In the genomic region with DNA sequence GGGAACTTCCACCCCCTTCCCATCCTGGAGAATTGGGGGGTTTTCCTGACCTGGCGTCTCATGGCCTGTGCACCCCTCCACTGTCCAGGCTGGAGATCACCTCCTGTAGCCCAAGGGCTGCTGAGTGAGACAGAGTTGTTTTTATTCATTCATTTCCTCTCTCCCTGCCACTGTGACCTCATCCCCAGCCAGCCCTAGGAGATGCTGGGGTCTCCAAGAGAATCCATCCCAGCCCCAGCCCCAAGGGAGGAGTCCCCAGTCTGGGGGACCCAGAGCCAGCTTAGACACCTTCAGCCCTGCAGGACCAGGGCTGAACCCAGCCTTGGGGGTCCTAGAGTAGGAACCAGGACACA, we compare ENCODE assay signal across 12 cellular contexts. TPM values are rescaled to one million over a fixed set of nuclear protein-coding genes. Genes with fewer than 3 reads are reported as not detected.
DNase-seq lines count a peak whose midpoint lies in the region; ATAC-seq and TF ChIP-seq lines count a peak whose summit lies in the region.
"Had no signal": no experiment of that assay in that cellular context is flagged by ENCODE, and none has a peak within 500 bp of the region (broad histone marks: within the 10 kb centered on the region; RNA-seq: fewer than 3 reads in every experiment).

No MANE protein-coding gene starts in this region.

- no peak overlapping the region for H3K4me3 Mint-ChIP-seq in MCF 10A (ENCODE audit: unreplicated experiment)
- H3K4me3 Mint-ChIP-seq: mesothelial cell of epicardium had no signal

- no peak overlapping the region for H3K9ac ChIP-seq in mammary epithelial cell (ENCODE audit: insufficient read depth, low read length)
- peak overlapping the region; percentile 9; the same call in 1 of the 2 replicates for H3K9ac ChIP-seq in SU-DHL-6 (ENCODE audit: low read length)

- ATAC-seq in GM18868 (IDR thresholded peaks at IDR 0.05; ENCODE audit: unreplicated experiment) = no peak
- no peak for ATAC-seq in HG03354 (IDR thresholded peaks at IDR 0.05; ENCODE audit: poor library complexity, severe bottlenecking, unreplicated experiment)
- ATAC-seq in GM19395 (IDR thresholded peaks at IDR 0.05; ENCODE audit: unreplicated experiment) = no peak

- H3K27me3 Mint-ChIP-seq in MCF 10A (ENCODE audit: insufficient read depth, unreplicated experiment) = no peaks in the 10 kb centered on the region

- H3K9me3 ChIP-seq in mammary epithelial cell (replicated peaks; ENCODE audit: insufficient read depth, low read length) (no peaks in the 10 kb centered on the region), SU-DHL-6 (ENCODE audit: insufficient read depth, low read length) (no peaks in the 10 kb centered on the region)
- H3K9me3 ChIP-seq: breast epithelium had no signal

- no TSS peak for BruUV-seq in mammary epithelial cell (replicated peaks; lab: Mats Ljungman, UMichigan)
- no TSS peak for BruUV-seq in MCF 10A (replicated peaks; lab: Mats Ljungman, UMichigan)

- H3F3A ChIP-seq in SU-DHL-6 (ENCODE audit: insufficient read depth) = peaks cover 30% of the 10 kb centered on the region

- H3K36me3 ChIP-seq in mammary epithelial cell (ENCODE audit: insufficient read depth, low read length) (no peaks in the 10 kb centered on the region), SU-DHL-6 (ENCODE audit: low read length) (no peaks in the 10 kb centered on the region)
- H3K36me3 ChIP-seq: breast epithelium had no signal

- dilution Hi-C loops in mammary epithelial cell (cut with HindIII; ENCODE audit: low sequenced_read_pairs) = no loop called here

- H2AFZ ChIP-seq in mammary epithelial cell (ENCODE audit: low read depth, low read length) (no peak overlapping the region), SU-DHL-6 (ENCODE audit: low read depth, low read length, severe bottlenecking) (no peak overlapping the region)

- TF ChIP-seq CTCF in mammary epithelial cell (conservative IDR thresholded peaks at IDR 0.05 in 1 of 2, IDR thresholded peaks at IDR 0.05 in 1 of 2; ENCODE audit: extremely low read depth in 1 of 2, insufficient read depth in 1 of 2, low read depth in 1 of 2, low read length in 2 of 2) (no peak), MCF 10A (IDR thresholded peaks at IDR 0.05; ENCODE audit: unreplicated experiment) (no peak), SU-DHL-6 (IDR thresholded peaks at IDR 0.05; ENCODE audit: insufficient read depth, low read length, poor library complexity, severe bottlenecking) (no peak), dorsolateral prefrontal cortex (IDR thresholded peaks at IDR 0.05 in 54 of 56, conservative IDR thresholded peaks at IDR 0.05 in 2 of 56; ENCODE audit: low read depth in 1 of 56, partially characterized antibody in 56 of 56) (no peak)

- no CpG with 5 or more reads among the region's 1 CpG for WGBS in mammary epithelial cell (ENCODE audit: low coverage, missing lambda C conversion rate)

- DNase-seq in mammary epithelial cell (no peak), MCF 10A (ENCODE audit: unreplicated experiment) (no peak), dorsolateral prefrontal cortex (no peak), substantia nigra (lab: John Stamatoyannopoulos, UW) (peak in 2 of 49 donors; percentile 54)
- DNase-seq: NCI-H526 treated with DMSO at 0.1 percent for 48 hours had no signal

- H3K4me1 Mint-ChIP-seq in MCF 10A (ENCODE audit: insufficient read depth, unreplicated experiment) = peaks cover 15% of the 10 kb centered on the region
- H3K4me1 Mint-ChIP-seq: mesothelial cell of epicardium had no signal

- no peaks in the 10 kb centered on the region for H4K20me1 ChIP-seq in mammary epithelial cell (ENCODE audit: insufficient read depth, low read length)
- no peaks in the 10 kb centered on the region for H4K20me1 ChIP-seq in SU-DHL-6 (ENCODE audit: low read depth, low read length)

- no peak overlapping the region for H3K27ac ChIP-seq in mammary epithelial cell (ENCODE audit: insufficient read depth, low read depth, low read length)
- H3K27ac ChIP-seq in SU-DHL-6 (ENCODE audit: low read depth, low read length) = peak overlapping the region; percentile 68
- H3K27ac ChIP-seq in dorsolateral prefrontal cortex = peak overlapping the region; percentile 93 to 100 (median 99)
- H3K27ac ChIP-seq in substantia nigra (ENCODE audit: low read depth, low read length, poor library complexity, severe bottlenecking) = peak overlapping the region; percentile 99
- H3K27ac ChIP-seq: breast epithelium had no signal

- CTCF ChIA-PET in mammary epithelial cell (lab: Charles Lee; ENCODE audit: low non-redundant PET) = no interaction called here
- CTCF ChIA-PET in MCF 10A (lab: Yijun Ruan, JAX) = interaction anchor here (0.6 to 3.2 kb wide), 3 partner anchors 11 to 1954 kb away, joined by 3 to 25 read pairs (median 4); no protein-coding TSS in a partner anchor

- H3K79me2 ChIP-seq in mammary epithelial cell (ENCODE audit: insufficient read depth, low read length) (no peaks in the 10 kb centered on the region), SU-DHL-6 (ENCODE audit: insufficient read depth, low read length) (peaks cover 24% of the 10 kb centered on the region)

- H3K9me2 ChIP-seq in SU-DHL-6 (replicated peaks; ENCODE audit: insufficient read depth, low read length) = no peaks in the 10 kb centered on the region

- in situ Hi-C loops in mammary epithelial cell (cut with MboI; ENCODE audit: low sequenced_read_pairs in 2 of 2) = no loop called here

- H3K27me3 ChIP-seq in mammary epithelial cell (ENCODE audit: insufficient read depth, low read length) = no peaks in the 10 kb centered on the region
- H3K27me3 ChIP-seq in SU-DHL-6 (ENCODE audit: low read length) = no peaks in the 10 kb centered on the region
- H3K27me3 ChIP-seq in dorsolateral prefrontal cortex = no peaks in the 10 kb centered on the region
- H3K27me3 ChIP-seq: breast epithelium had no signal

- no peaks in the 10 kb centered on the region for H3K36me3 Mint-ChIP-seq in MCF 10A (ENCODE audit: insufficient read depth, unreplicated experiment)
- H3K36me3 Mint-ChIP-seq: mesothelial cell of epicardium had no signal

- H3K27ac Mint-ChIP-seq in MCF 10A (ENCODE audit: low read depth, unreplicated experiment) = no peak overlapping the region
- H3K27ac Mint-ChIP-seq: mesothelial cell of epicardium had no signal

- intact Hi-C loops in mammary epithelial cell (cut with micrococcal nuclease) (no loop called here), MCF 10A (cut with micrococcal nuclease) (no loop called here), dorsolateral prefrontal cortex (cut with DNase I) (no loop called here)

- H3K4me3 ChIP-seq in mammary epithelial cell (replicated peaks in 1 of 3; ENCODE audit: insufficient read depth in 1 of 3, low read depth in 2 of 3, low read length in 3 of 3) = no peak overlapping the region
- H3K4me3 ChIP-seq in SU-DHL-6 (ENCODE audit: insufficient read depth, low read length, poor library complexity, severe bottlenecking) = no peak overlapping the region
- peak overlapping the region in 17 of 59 donors; percentile 1 to 28 (median 19) for H3K4me3 ChIP-seq in dorsolateral prefrontal cortex
- H3K4me3 ChIP-seq: breast epithelium had no signal

- H3K4me2 ChIP-seq in mammary epithelial cell (ENCODE audit: insufficient read depth, low read depth, low read length) = peak overlapping the region; percentile 20
- H3K4me2 ChIP-seq in SU-DHL-6 (ENCODE audit: low read depth, low read length, poor library complexity, severe bottlenecking) = no peak overlapping the region

- POLR2A ChIA-PET in MCF 10A (lab: Yijun Ruan, JAX) = no interaction called here

- H3K9me3 Mint-ChIP-seq in MCF 10A (ENCODE audit: unreplicated experiment) = no peaks in the 10 kb centered on the region
- H3K9me3 Mint-ChIP-seq: mesothelial cell of epicardium had no signal

- H3K4me1 ChIP-seq in mammary epithelial cell (ENCODE audit: insufficient read depth, low read length) = peaks cover 17% of the 10 kb centered on the region
- H3K4me1 ChIP-seq: breast epithelium had no signal

RNA-seq across cellular contexts. Expression of a gene that starts 4.2 kb away (rescaled TPM):
- 1 to 10 TPM; 1.7 to 2.8 TPM for total RNA-seq in mammary epithelial cell
- 0.22 TPM for polyA plus RNA-seq in mammary epithelial cell
- 4.6 TPM for polyA minus RNA-seq in mammary epithelial cell
- total RNA-seq in MCF 10A (2022) = 0.10 and 0.23 TPM in 2 replicates
- 100 to 1,000 TPM in 21 of 120 experiments, 10 to 100 TPM in 99; 39.4 to 173 (median 76.8) TPM for total RNA-seq in dorsolateral prefrontal cortex

RNA-seq across cellular contexts. Expression of a gene that starts 36.2 kb away (rescaled TPM):
- total RNA-seq in mammary epithelial cell (10 to 100 TPM; 15.3 to 50.5 TPM), MCF 10A (2022) (47.1 and 58.3 TPM in 2 replicates), dorsolateral prefrontal cortex (100 to 1,000 TPM in 116 of 120 experiments, 10 to 100 TPM in 4; 88.0 to 219 (median 156) TPM)
- 14.0 TPM for polyA plus RNA-seq in mammary epithelial cell
- 106 TPM for polyA minus RNA-seq in mammary epithelial cell

RNA-seq across cellular contexts. Expression of a gene that starts 39.4 kb away (rescaled TPM):
- total RNA-seq in mammary epithelial cell (10 to 100 TPM in 1 of 2 donors, 1 to 10 TPM in 1; 2.3 to 18.6 TPM), MCF 10A (2022) (0.40 and 0.49 TPM in 2 replicates), dorsolateral prefrontal cortex (under 1 TPM in 2 of 120 experiments, not detected in 118; 0.56 to 0.67 TPM)
- 7.5 TPM for polyA plus RNA-seq in mammary epithelial cell
- 11.2 TPM for polyA minus RNA-seq in mammary epithelial cell
- total RNA-seq: frontal cortex, mesothelial cell of epicardium had no signal

Comparison
In these comparisons a context has a peak if more than half of its experiments do, and no peak if none do; other contexts are left out.
1. RNA of a gene that starts 4.2 kb away (total RNA-seq): 39.4 to 173 TPM in dorsolateral prefrontal cortex; 1.7 to 2.8 TPM in mammary epithelial cell and 0.10 to 0.23 TPM in MCF 10A; every median in the first group is over 10 times any median in the second.